Comparison of ENCODE assay signal across 8 cellular contexts in the genomic region with DNA sequence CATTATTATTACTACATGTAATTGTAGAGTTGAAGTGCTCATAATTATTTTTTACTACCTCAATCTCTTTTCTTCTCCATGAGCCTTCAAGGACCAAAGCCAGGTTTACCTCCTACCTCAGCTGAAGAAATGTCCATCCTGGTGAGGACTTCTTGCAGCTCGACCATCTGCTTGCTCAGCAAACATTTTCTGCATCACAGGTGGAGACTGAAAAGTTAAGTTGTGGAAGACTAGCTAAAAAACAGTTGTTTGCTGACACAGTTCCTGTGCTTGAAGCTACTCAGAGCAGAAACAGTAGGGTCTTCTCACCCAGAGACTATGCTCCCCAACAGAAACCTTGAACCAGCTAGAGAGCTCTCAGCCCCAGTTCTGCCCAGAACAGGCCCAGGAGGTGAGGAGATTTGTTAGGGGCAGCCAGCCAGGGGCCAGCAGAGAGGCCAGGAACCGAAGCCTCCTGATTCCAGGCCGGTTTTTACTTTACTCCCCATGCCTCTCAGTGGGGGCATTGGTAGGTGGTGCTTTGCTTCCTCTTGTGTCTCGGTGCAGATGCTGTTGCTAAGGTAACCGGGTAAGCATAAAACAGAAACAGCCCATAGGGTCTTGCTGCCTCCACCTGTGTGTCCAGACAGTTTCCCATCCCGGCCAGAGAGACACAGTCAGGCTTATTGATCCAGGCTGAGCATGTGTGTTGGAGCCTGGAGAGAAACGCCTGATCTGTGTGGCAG. TPM values are rescaled to one million over a fixed set of nuclear protein-coding genes. Genes with fewer than 3 reads are reported as not detected.
A peak's percentile ranks its signal among the peaks of the same experiment; 100 is the strongest.
DNase-seq lines count a peak whose midpoint lies in the region; ATAC-seq and TF ChIP-seq lines count a peak whose summit lies in the region.

No MANE protein-coding gene starts in this region.

- intact Hi-C loops in ascending aorta (cut with DNase I): no loop called here

- H3K27ac ChIP-seq in ascending aorta: no peak overlapping the region

- no peaks in the 10 kb centered on the region for H3K4me1 ChIP-seq in ascending aorta

- peak; percentile 71 for ATAC-seq in HG02798 (IDR thresholded peaks at IDR 0.05; ENCODE audit: poor library complexity, unreplicated experiment)

- no peaks in the 10 kb centered on the region for H3K9me3 ChIP-seq in ascending aorta

- TF ChIP-seq CTCF in ascending aorta (IDR thresholded peaks at IDR 0.05): no peak

- no peaks in the 10 kb centered on the region for H3K36me3 ChIP-seq in ascending aorta

- DNase-seq in NCI-H82 (lab: John Stamatoyannopoulos, UW) (peak; percentile 27), NCI-H82 treated with DMSO at 0.1 percent for 48 hours (lab: John Stamatoyannopoulos, UW; ENCODE audit: unreplicated experiment) (no peak), NCI-H2227 treated with DMSO at 0.1 percent for 48 hours (lab: John Stamatoyannopoulos, UW) (peak; percentile 19), retina (peak; percentile 71), MV-4-11 (lab: John Stamatoyannopoulos, UW) (no peak), ascending aorta (ENCODE audit: low spot score in 2 of 2) (no peak), EL (no peak)

- H3K27me3 ChIP-seq in ascending aorta: no peaks in the 10 kb centered on the region

- H3K4me3 ChIP-seq in ascending aorta: no peak overlapping the region

RNA-seq across cellular contexts. Expression of gene CCNL1, which starts 54.9 kb away (rescaled TPM):
- 241 TPM for total RNA-seq in ascending aorta

Comparison
In these comparisons a context has a peak if more than half of its experiments do, and no peak if none do; other contexts are left out.
1. DNase-seq: peak in NCI-H82 (single experiment), NCI-H2227 treated with DMSO at 0.1 percent for 48 hours (single experiment) and retina (single experiment); none in NCI-H82 treated with DMSO at 0.1 percent for 48 hours (single experiment), MV-4-11 (single experiment), ascending aorta (0 of 2) and EL (single experiment).